ENCODE assay signal across 8 cellular contexts in genomic region chr16:53098526-53099317, GRCh38. TPM values are rescaled to one million over a fixed set of nuclear protein-coding genes. Genes with fewer than 3 reads are reported as not detected.
DNase-seq lines count a peak whose midpoint lies in the region; TF ChIP-seq lines count a peak whose summit lies in the region.

No MANE protein-coding gene starts in this region.

- peaks cover 42% of the 10 kb centered on the region for H3F3A ChIP-seq in GM23248 (ENCODE audit: insufficient read depth)

- in situ Hi-C loops in GM23248 (cut with MboI), result no loop called here

- TF ChIP-seq POLR2A in sigmoid colon (IDR thresholded peaks at IDR 0.05), result no peak

- peak overlapping the region; percentile 72 for H2AFZ ChIP-seq in GM23248

- 1 to 3% methylated on average over 16 of the region's 16 CpGs for WGBS in GM23248 (ENCODE audit: low coverage in 1 of 2, low lambda C conversion rate in 2 of 2, missing lambda C conversion rate in 2 of 2), 2 experiments
- WGBS in sigmoid colon, 2 donors, result 13 to 15% methylated on average over 16 of the region's 16 CpGs

- peaks cover 35% of the 10 kb centered on the region for H3K4me1 ChIP-seq in GM23248 (ENCODE audit: insufficient read depth)
- peaks cover 19% of the 10 kb centered on the region for H3K4me1 ChIP-seq in iPS-15b (ENCODE audit: control insufficient read depth, insufficient read depth, low read length)
- peaks cover 0 to 63% (median 55%) of the 10 kb centered on the region in 4 donors for H3K4me1 ChIP-seq in sigmoid colon

- DNase-seq in GM04504 (ENCODE audit: low read depth) (peak; percentile 81), GM23248 (peak; percentile 91), Kasumi-1 (lab: John Stamatoyannopoulos, UW) (peak; percentile 97 to 98), T-helper 1 cell (peak; percentile 16 to 46 (median 31)), astrocyte of the hippocampus (ENCODE audit: low read depth, low spot score) (peak; percentile 95), sigmoid colon (peak; percentile 95), epidermal melanocyte (ENCODE audit: insufficient read length, low spot score) (no peak)

- H3K4me3 ChIP-seq in GM23248, result peak overlapping the region; percentile 74
- H3K4me3 ChIP-seq in iPS-15b (ENCODE audit: low read depth, low read length), result peak overlapping the region; percentile 40
- peak overlapping the region; percentile 10 to 41 (median 36) for H3K4me3 ChIP-seq in sigmoid colon

- H3K27ac ChIP-seq in GM23248 (peak overlapping the region; percentile 88), sigmoid colon (peak overlapping the region; percentile 93 to 96 (median 94))

- H3K9me2 ChIP-seq in GM23248 (ENCODE audit: insufficient read depth), result no peaks in the 10 kb centered on the region

- no peaks in the 10 kb centered on the region for H3K27me3 ChIP-seq in GM23248 (replicated peaks; ENCODE audit: insufficient read depth)
- no peaks in the 10 kb centered on the region for H3K27me3 ChIP-seq in iPS-15b (ENCODE audit: control insufficient read depth, insufficient read depth, low read length)
- no peaks in the 10 kb centered on the region for H3K27me3 ChIP-seq in sigmoid colon

- H4K20me1 ChIP-seq in GM23248 (ENCODE audit: insufficient read depth), result no peaks in the 10 kb centered on the region

- H3K9ac ChIP-seq in GM23248 (peak overlapping the region; percentile 83), iPS-15b (ENCODE audit: low read depth, low read length) (peak overlapping the region; percentile 70)

- H3K4me2 ChIP-seq in GM23248 (ENCODE audit: unreplicated experiment), result peak overlapping the region; percentile 94

- peaks cover 71% of the 10 kb centered on the region for H3K79me2 ChIP-seq in GM23248 (ENCODE audit: insufficient read depth)

- H3K36me3 ChIP-seq in GM23248 (ENCODE audit: low read depth) (no peaks in the 10 kb centered on the region), iPS-15b (ENCODE audit: control insufficient read depth, insufficient read depth, low read length) (no peaks in the 10 kb centered on the region), sigmoid colon (no peaks in the 10 kb centered on the region)

- TF ChIP-seq CTCF in sigmoid colon (IDR thresholded peaks at IDR 0.05), result no peak

- H3K9me3 ChIP-seq in GM23248 (ENCODE audit: low read depth) (no peaks in the 10 kb centered on the region), iPS-15b (ENCODE audit: control insufficient read depth, insufficient read depth, low read length) (no peaks in the 10 kb centered on the region), sigmoid colon (no peaks in the 10 kb centered on the region)

- intact Hi-C loops in sigmoid colon (cut with DNase I), result loop anchor here (1.0 kb wide), 2 partner anchors 7 to 43 kb away; no protein-coding TSS in a partner anchor

- no peak for TF ChIP-seq EP300 in sigmoid colon (IDR thresholded peaks at IDR 0.05)

RNA-seq across cellular contexts. Expression of gene CHD9, which starts 43.9 kb away (rescaled TPM):
- 20.5 and 24.0 TPM in 2 replicates for total RNA-seq in GM23248 (2014; rRNA removed; shearing (Covaris generic))
- polyA plus RNA-seq in GM23248 (2016; fragmentation: Nextera tagmentation; extraction: Ambion mirVana) (38.1 and 47.4 TPM in 2 replicates), sigmoid colon (10 to 100 TPM; 13.8 to 20.1 (median 15.2) TPM)
- total RNA-seq in sigmoid colon, result 10 to 100 TPM; 55.5 to 88.5 (median 85.5) TPM

RNA-seq across cellular contexts. Expression of gene CHD9NB, which starts 46.0 kb away (rescaled TPM):
- 0.22 and 0.25 TPM in 2 replicates for total RNA-seq in GM23248 (2014; rRNA removed; shearing (Covaris generic))
- 0.15 and 0.20 TPM in 2 replicates for polyA plus RNA-seq in GM23248 (2016; fragmentation: Nextera tagmentation; extraction: Ambion mirVana)
- total RNA-seq in sigmoid colon, result under 1 TPM in 2 of 4 donors, not detected in 2; 0.55 to 0.71 TPM
- polyA plus RNA-seq in sigmoid colon, result 1 to 10 TPM; 4.6 to 9.5 (median 6.6) TPM
